10 cellular contexts compared by ENCODE assay signal in genomic region chr1:53553734-53554509, GRCh38.
DNase-seq lines count a peak whose midpoint lies in the region; ATAC-seq, FAIRE-seq and TF ChIP-seq lines count a peak whose summit lies in the region.
"Had no signal": no experiment of that assay in that cellular context is flagged by ENCODE, and none has a peak within 500 bp of the region (broad histone marks: within the 10 kb centered on the region; RNA-seq: fewer than 3 reads in every experiment).

No MANE protein-coding gene starts in this region.

- no peak overlapping the region for H3K4me3 ChIP-seq in left ventricle myocardium inferior
- H3K4me3 ChIP-seq: stomach had no signal

- intact Hi-C loops in left ventricle myocardium inferior (cut with micrococcal nuclease), result no loop called here

- no peak overlapping the region for H3K27ac ChIP-seq in left ventricle myocardium inferior (replicated peaks)
- H3K27ac ChIP-seq: stomach had no signal

- peaks cover 12% of the 10 kb centered on the region for H3K27me3 Mint-ChIP-seq in stimulated activated naive CD8-positive, alpha-beta T cell treated with anti-CD3 and anti-CD28 coated beads, Interleukin-15, amount 100 ng/mL, for 72 hours

- peak; percentile 35 for FAIRE-seq in RCC 7860 (lab: Jason Lieb, UNC)

- peaks cover 46% of the 10 kb centered on the region for H3K27me3 ChIP-seq in left ventricle myocardium inferior (ENCODE audit: low read depth)
- H3K27me3 ChIP-seq: stomach had no signal

- no peaks in the 10 kb centered on the region for H3K9me3 ChIP-seq in left ventricle myocardium inferior (replicated peaks)
- H3K9me3 ChIP-seq: stomach had no signal

- peaks cover 5% of the 10 kb centered on the region for H3K4me1 Mint-ChIP-seq in stimulated activated naive CD8-positive, alpha-beta T cell treated with anti-CD3 and anti-CD28 coated beads, Interleukin-15, amount 100 ng/mL, for 72 hours

- no peaks in the 10 kb centered on the region for H3K36me3 ChIP-seq in left ventricle myocardium inferior
- H3K36me3 ChIP-seq: stomach had no signal

- H3K9me3 Mint-ChIP-seq in stimulated activated naive CD8-positive, alpha-beta T cell treated with anti-CD3 and anti-CD28 coated beads, Interleukin-15, amount 100 ng/mL, for 72 hours, result no peaks in the 10 kb centered on the region

- ATAC-seq in stimulated activated naive CD8-positive, alpha-beta T cell treated with anti-CD3 and anti-CD28 coated beads, Interleukin-15, amount 100 ng/mL, for 72 hours, result peak; percentile 75

- DNase-seq in activated effector memory CD4-positive, alpha-beta T cell treated with anti-CD3 and anti-CD28 coated beads, Interleukin-2, amount 50 U/mL, for 16 hours, result peak; percentile 21
- DNase-seq in activated effector memory CD4-positive, alpha-beta T cell treated with Interleukin-2 at 50 U/mL for 16 hours, result no peak
- peak; percentile 83 for DNase-seq in RCC 7860 (ENCODE audit: low spot score)
- peak; percentile 5 for DNase-seq in left ventricle myocardium inferior
- DNase-seq in stimulated activated naive CD8-positive, alpha-beta T cell treated with anti-CD3 and anti-CD28 coated beads, Interleukin-15, amount 100 ng/mL, for 72 hours, result peak in 1 of 2 donors; percentile 22
- DNase-seq in glomerular visceral epithelial cell (ENCODE audit: extremely low spot score), result no peak
- no peak for DNase-seq in T-helper 9 cell
- DNase-seq in stimulated activated CD4-positive, alpha-beta T cell treated with anti-CD3 and anti-CD28 coated beads, Interleukin-4, amount 100 ng/mL, for 24 hours, result no peak
- DNase-seq: caudate nucleus, stomach had no signal

- no peak for TF ChIP-seq CTCF in left ventricle myocardium inferior (IDR thresholded peaks at IDR 0.05; ENCODE audit: borderline replicate concordance)

- H3K27ac Mint-ChIP-seq in stimulated activated naive CD8-positive, alpha-beta T cell treated with anti-CD3 and anti-CD28 coated beads, Interleukin-15, amount 100 ng/mL, for 72 hours, result peak overlapping the region in 1 of 2 donors; percentile 36

- no peaks in the 10 kb centered on the region for H3K4me1 ChIP-seq in left ventricle myocardium inferior
- H3K4me1 ChIP-seq: stomach had no signal

- no peak overlapping the region for H3K4me3 Mint-ChIP-seq in stimulated activated naive CD8-positive, alpha-beta T cell treated with anti-CD3 and anti-CD28 coated beads, Interleukin-15, amount 100 ng/mL, for 72 hours

Comparison
In these comparisons a context has a peak if more than half of its experiments do, and no peak if none do; other contexts are left out.
1. DNase-seq: peak in activated effector memory CD4-positive, alpha-beta T cell treated with anti-CD3 and anti-CD28 coated beads, Interleukin-2, amount 50 U/mL, for 16 hours (single experiment), RCC 7860 (single experiment) and left ventricle myocardium inferior (single experiment); none in activated effector memory CD4-positive, alpha-beta T cell treated with Interleukin-2 at 50 U/mL for 16 hours (single experiment), glomerular visceral epithelial cell (single experiment), T-helper 9 cell (single experiment) and stimulated activated CD4-positive, alpha-beta T cell treated with anti-CD3 and anti-CD28 coated beads, Interleukin-4, amount 100 ng/mL, for 24 hours (single experiment).